ENCODE assay signal across 21 cellular contexts in genomic region chr1:20262810-20263534, GRCh38. TPM values are rescaled to one million over a fixed set of nuclear protein-coding genes. Genes with fewer than 3 reads are reported as not detected.
DNase-seq lines count a peak whose midpoint lies in the region; ATAC-seq and TF ChIP-seq lines count a peak whose summit lies in the region.
"Had no signal": no experiment of that assay in that cellular context is flagged by ENCODE, and none has a peak within 500 bp of the region (broad histone marks: within the 10 kb centered on the region; RNA-seq: fewer than 3 reads in every experiment).

No MANE protein-coding gene starts in this region.

- H3K36me3 ChIP-seq in HEK293 (ENCODE audit: control insufficient read depth in 2 of 2, insufficient read depth in 1 of 2, low read length in 2 of 2) = no peaks in the 10 kb centered on the region
- H3K36me3 ChIP-seq in IMR-90 (ENCODE audit: control insufficient read depth, insufficient read depth, low read length) = no peaks in the 10 kb centered on the region
- no peaks in the 10 kb centered on the region for H3K36me3 ChIP-seq in neuronal stem cell (replicated peaks in 1 of 2; ENCODE audit: control insufficient read depth in 2 of 2, insufficient read depth in 2 of 2, low read length in 2 of 2)
- H3K36me3 ChIP-seq: BE2C; BLaER1 treated with 17β-estradiol and CSF1 and Interleukin-3, amounts not matched to agents 10 nM and 100 nM had no signal

- CTCF ChIA-PET in HEK293 (lab: Yijun Ruan, JAX) (interaction anchor here (0.6 to 0.9 kb wide), 2 partner anchors 50 to 84 kb away, joined by 3 to 5 read pairs; no protein-coding TSS in a partner anchor), IMR-90 (lab: Yijun Ruan, JAX) (interaction anchor here (0.6 kb wide), 1 partner anchor 99 kb away, joined by 3 read pairs; no protein-coding TSS in a partner anchor)

- H2BK5ac ChIP-seq in IMR-90 (ENCODE audit: low read depth, low read length, poor library complexity, severe bottlenecking) (no peak overlapping the region), neuronal stem cell (ENCODE audit: low read length) (no peak overlapping the region)

- no peak overlapping the region for H4K5ac ChIP-seq in IMR-90 (ENCODE audit: low read depth, low read length)

- H2AK5ac ChIP-seq in IMR-90 (ENCODE audit: low read depth, low read length) = no peak overlapping the region
- no peak overlapping the region for H2AK5ac ChIP-seq in neuronal stem cell (ENCODE audit: low read depth, low read length)

- H3K79me1 ChIP-seq in IMR-90 (ENCODE audit: low read depth in 1 of 2, low read length in 2 of 2) = no peaks in the 10 kb centered on the region
- H3K79me1 ChIP-seq in neuronal stem cell (ENCODE audit: low read depth, low read length) = no peaks in the 10 kb centered on the region

- no peak overlapping the region for H3K4ac ChIP-seq in IMR-90 (ENCODE audit: low read depth, low read length)
- H3K4ac ChIP-seq in neuronal stem cell (ENCODE audit: low read length) = no peak overlapping the region

- no peak overlapping the region for H2BK12ac ChIP-seq in neuronal stem cell (ENCODE audit: low read length)

- no peak overlapping the region for H4K8ac ChIP-seq in IMR-90 (ENCODE audit: low read depth in 2 of 2, low read length in 2 of 2)
- H4K8ac ChIP-seq in neuronal stem cell (ENCODE audit: low read depth, low read length) = no peak overlapping the region

- H2BK20ac ChIP-seq in IMR-90 (ENCODE audit: low read depth, low read length) = no peak overlapping the region

- H3K27me3 ChIP-seq in IMR-90 (ENCODE audit: control insufficient read depth, insufficient read depth, low read length) = peaks cover 5% of the 10 kb centered on the region
- H3K27me3 ChIP-seq in neuronal stem cell (ENCODE audit: control insufficient read depth in 3 of 3, insufficient read depth in 3 of 3, low read depth in 1 of 3, low read length in 3 of 3) = peaks cover 0 to 1% (median 0%) of the 10 kb centered on the region in 3 experiments
- H3K27me3 ChIP-seq: BE2C; BLaER1 treated with 17β-estradiol and CSF1 and Interleukin-3, amounts not matched to agents 10 nM and 100 nM had no signal

- H2AK9ac ChIP-seq in IMR-90 (replicated peaks; ENCODE audit: low read depth, low read length, poor library complexity) = no peak overlapping the region

- H3K9ac ChIP-seq in IMR-90 (ENCODE audit: low read depth, low read length) (no peak overlapping the region), neuronal stem cell (ENCODE audit: low read depth, low read length, poor library complexity) (no peak overlapping the region)
- H3K9ac ChIP-seq: BLaER1 treated with 17β-estradiol and CSF1 and Interleukin-3, amounts not matched to agents 10 nM and 100 nM had no signal

- H3K18ac ChIP-seq in IMR-90 (ENCODE audit: low read depth, low read length) = no peak overlapping the region
- no peak overlapping the region for H3K18ac ChIP-seq in neuronal stem cell (ENCODE audit: low read length)

- H2AFZ ChIP-seq in IMR-90 (replicated peaks; ENCODE audit: low read length, poor library complexity) (no peak overlapping the region), neuronal stem cell (ENCODE audit: low read length) (no peak overlapping the region)
- H2AFZ ChIP-seq: GM23338 had no signal

- H3K4me2 ChIP-seq in IMR-90 (ENCODE audit: low read depth, low read length) (no peak overlapping the region), neuronal stem cell (ENCODE audit: insufficient read depth, low read length, poor library complexity, severe bottlenecking) (no peak overlapping the region)
- H3K4me2 ChIP-seq: BLaER1 treated with 17β-estradiol and CSF1 and Interleukin-3, amounts not matched to agents 10 nM and 100 nM; GM23338 had no signal

- H3K9me3 ChIP-seq in HEK293 (ENCODE audit: control insufficient read depth, insufficient read depth, low read depth, low read length) (no peaks in the 10 kb centered on the region), IMR-90 (ENCODE audit: control insufficient read depth, insufficient read depth, low read length) (no peaks in the 10 kb centered on the region), neuronal stem cell (replicated peaks in 1 of 2; ENCODE audit: control insufficient read depth in 2 of 2, insufficient read depth in 1 of 2, low read depth in 1 of 2, low read length in 2 of 2) (no peaks in the 10 kb centered on the region)
- H3K9me3 ChIP-seq: BE2C; BLaER1 treated with 17β-estradiol and CSF1 and Interleukin-3, amounts not matched to agents 10 nM and 100 nM had no signal

- in situ Hi-C loops in IMR-90 (cut with MboI; ENCODE audit: low sequenced_read_pairs) = no loop called here

- H4K91ac ChIP-seq in IMR-90 (ENCODE audit: insufficient read depth, low read depth, low read length) (no peak overlapping the region), neuronal stem cell (ENCODE audit: low read depth, low read length, poor library complexity) (no peak overlapping the region)

- H3K4me1 ChIP-seq in HEK293 (ENCODE audit: control insufficient read depth, insufficient read depth, low read length) (no peaks in the 10 kb centered on the region), IMR-90 (ENCODE audit: control insufficient read depth, insufficient read depth, low read length) (peaks cover 2% of the 10 kb centered on the region; the same call in 1 of the 2 replicates), neuronal stem cell (ENCODE audit: control insufficient read depth in 2 of 2, insufficient read depth in 1 of 2, low read depth in 1 of 2, low read length in 2 of 2) (no peaks in the 10 kb centered on the region)
- H3K4me1 ChIP-seq: BE2C; BLaER1 treated with 17β-estradiol and CSF1 and Interleukin-3, amounts not matched to agents 10 nM and 100 nM had no signal

- H3K14ac ChIP-seq in IMR-90 (replicated peaks; ENCODE audit: low read depth, low read length) = no peak overlapping the region
- no peak overlapping the region for H3K14ac ChIP-seq in neuronal stem cell (ENCODE audit: low read length)

- ATAC-seq in IMR-90 (ENCODE audit: low read depth) (no peak), HG03378 (IDR thresholded peaks at IDR 0.05; ENCODE audit: unreplicated experiment) (no peak)
- ATAC-seq: GM23338, HCT116 had no signal

- DNase-seq in IMR-90 (peak; percentile 21), neuronal stem cell (ENCODE audit: low spot score) (no peak), GM10266 (ENCODE audit: extremely low spot score) (no peak), SIG-M5 treated with dmso at 0.1 percent for 504 hours (lab: John Stamatoyannopoulos, UW; ENCODE audit: unreplicated experiment) (no peak)
- DNase-seq: BE2C; CD4-positive, alpha-beta T cell; CD8-positive, alpha-beta memory T cell; DMS 273 treated with DMSO at 0.1 percent for 48 hours; DMS79; EL; GDM1; H9; HFFc6 had no signal

- no peaks in the 10 kb centered on the region for H3K9me1 ChIP-seq in IMR-90 (ENCODE audit: insufficient read depth, low read length)

- BruUV-seq in IMR-90 (replicated peaks; lab: Mats Ljungman, UMichigan) = no TSS peak

- dilution Hi-C loops in IMR-90 (cut with HindIII; ENCODE audit: low sequenced_read_pairs, unreplicated experiment) = no loop called here

- TF ChIP-seq RAD21 in IMR-90 (IDR thresholded peaks at IDR 0.05; ENCODE audit: low read length) = no peak

- TF ChIP-seq CTCF in HEK293 (tag by site-specific recombination; IDR thresholded peaks at IDR 0.05) = no peak
- no peak for TF ChIP-seq CTCF in IMR-90 (conservative IDR thresholded peaks at IDR 0.05; ENCODE audit: low read depth, low read length)
- TF ChIP-seq CTCF in GM10266 (IDR thresholded peaks at IDR 0.05; ENCODE audit: control insufficient read depth, insufficient read depth, low read depth, missing control alignments) = no peak

- H3K27ac ChIP-seq in HEK293 (ENCODE audit: extremely low read depth, low read depth, low read length) (no peak overlapping the region), IMR-90 (ENCODE audit: insufficient read depth, low read length) (no peak overlapping the region), neuronal stem cell (replicated peaks; ENCODE audit: low read length) (no peak overlapping the region)
- H3K27ac ChIP-seq: BLaER1 treated with 17β-estradiol and CSF1 and Interleukin-3, amounts not matched to agents 10 nM and 100 nM had no signal

- intact Hi-C loops in IMR-90 (cut with micrococcal nuclease) = no loop called here

- H3K23ac ChIP-seq in IMR-90 (ENCODE audit: low read depth, low read length) = no peak overlapping the region
- H3K23ac ChIP-seq in neuronal stem cell (ENCODE audit: low read depth, low read length, poor library complexity) = peak overlapping the region; percentile 23

- H3K4me3 ChIP-seq in HEK293 (ENCODE audit: low read depth, low read length) = no peak overlapping the region
- no peak overlapping the region for H3K4me3 ChIP-seq in IMR-90 (ENCODE audit: insufficient read depth, low read depth, low read length)
- H3K4me3 ChIP-seq in neuronal stem cell (ENCODE audit: low read length in 2 of 2) = no peak overlapping the region
- H3K4me3 ChIP-seq: BLaER1 treated with 17β-estradiol and CSF1 and Interleukin-3, amounts not matched to agents 10 nM and 100 nM; GM23338 had no signal

- H2BK120ac ChIP-seq in IMR-90 (ENCODE audit: low read depth, low read length) (no peak overlapping the region), neuronal stem cell (ENCODE audit: low read depth, low read length) (no peak overlapping the region)

- H4K20me1 ChIP-seq in IMR-90 (ENCODE audit: insufficient read depth, low read length) = no peaks in the 10 kb centered on the region
- H4K20me1 ChIP-seq: BLaER1 treated with 17β-estradiol and CSF1 and Interleukin-3, amounts not matched to agents 10 nM and 100 nM had no signal

- H3K56ac ChIP-seq in IMR-90 (ENCODE audit: extremely low read depth, insufficient read depth, low read length) = no peak overlapping the region

- H2BK15ac ChIP-seq in IMR-90 (ENCODE audit: low read depth, low read length) (no peak overlapping the region), neuronal stem cell (ENCODE audit: low read length) (no peak overlapping the region)

- POLR2A ChIA-PET in HEK293 (lab: Yijun Ruan, JAX) = no interaction called here
- POLR2A ChIA-PET in IMR-90 (lab: Charles Lee; ENCODE audit: unreplicated experiment) = no interaction called here

- no peak for TF ChIP-seq POLR2A in IMR-90 (IDR thresholded peaks at IDR 0.05; ENCODE audit: low read depth, low read length)

- WGBS in IMR-90 (ENCODE audit: extremely low coverage in 2 of 2, insufficient read length in 1 of 2), 2 experiments = 80% methylated on average over 2 of the region's 8 CpGs; no CpG with 5 or more reads in 1 of the 2 experiments
- no CpG with 5 or more reads among the region's 8 CpGs for WGBS in neuronal stem cell (ENCODE audit: extremely low coverage in 2 of 2, insufficient read length in 2 of 2, insufficient replicate concordance in 1 of 2), 2 donors

TF ChIP-seq in IMR-90, 13 proteins besides CTCF, POLR2A, EP300 and RAD21 (continues in another document):
- TF ChIP-seq BHLHE40 (IDR thresholded peaks at IDR 0.05; ENCODE audit: low read depth, low read length) (no peak), RFX5 (IDR thresholded peaks at IDR 0.05; ENCODE audit: low read depth, low read length) (no peak)

RNA-seq across cellular contexts. Expression of gene VWA5B1, which starts 27.7 kb away (rescaled TPM):
- not detected in 2 replicates for total RNA-seq in IMR-90 (2012; rRNA removed)
- polyA plus RNA-seq in IMR-90 (2012; rRNA removed) = not detected in 2 replicates
- not detected in 2 replicates for polyA plus RNA-seq in IMR-90 (2012; cell fraction: cytosol; rRNA removed)
- not detected in 2 replicates for polyA plus RNA-seq in IMR-90 (2012; cell fraction: nucleus; rRNA removed; ENCODE audit: low replicate concordance)
- polyA plus RNA-seq in neuronal stem cell (2013, experiment 1 of 2) = 0.14 TPM
- polyA plus RNA-seq in neuronal stem cell (2013, experiment 2 of 2) = 0.15 TPM
- total RNA-seq: CD8-positive, alpha-beta memory T cell; H4; H9; HFFc6 had no signal
- polyA plus RNA-seq: AG04450; CD14-positive monocyte; CD8-positive, alpha-beta memory T cell had no signal
